16 cellular contexts compared by ENCODE assay signal in genomic region chr6:54646069-54646468, GRCh38.
"Had no signal": no experiment of that assay in that cellular context is flagged by ENCODE, and none has a peak within 500 bp of the region (broad histone marks: within the 10 kb centered on the region; RNA-seq: fewer than 3 reads in every experiment).

No MANE protein-coding gene starts in this region.

- H3K9me3 ChIP-seq: psoas muscle, right lobe of liver, tibial nerve, uterus had no signal

- H3K36me3 ChIP-seq: brain microvascular endothelial cell, right lobe of liver, tibial nerve, uterus had no signal

- H3K4me1 ChIP-seq: psoas muscle, right lobe of liver, uterus had no signal

- H3K27me3 ChIP-seq: brain microvascular endothelial cell, hepatocyte, right lobe of liver, tibial nerve, uterus had no signal

- ATAC-seq: activated naive CD4-positive, alpha-beta T cell treated with anti-CD3 and anti-CD28 coated beads, Interleukin-2, amount 50 U/mL, for 72 hours; activated T-cell treated with anti-CD3 and anti-CD28 coated beads, Interleukin-2, amount 50 U/mL, for 72 hours; left ventricle myocardium superior; psoas muscle; right lobe of liver; T-cell had no signal

- DNase-seq: activated CD4-positive, alpha-beta T cell treated with anti-CD3 and anti-CD28 coated beads, Interleukin-2, amount 10 ng/mL, durations not matched to agents 7 days and 5 days; activated CD8-positive, alpha-beta memory T cell treated with anti-CD3 and anti-CD28 coated beads, Interleukin-2, amount 50 U/mL, for 48 hours; activated gamma-delta T cell; activated T-cell treated with anti-CD3 and anti-CD28 coated beads, Interleukin-2, amount 50 U/mL, for 72 hours; kidney; left ventricle myocardium superior; mesendoderm; psoas muscle; right lobe of liver; T-cell; T-helper 9 cell; uterus had no signal

- H3K27ac ChIP-seq: brain microvascular endothelial cell, hepatocyte, psoas muscle, right lobe of liver had no signal

- H3K4me3 ChIP-seq: hepatocyte, psoas muscle, right lobe of liver, tibial nerve, uterus had no signal
